1 cellular context compared by ENCODE assay signal in the genomic region with DNA sequence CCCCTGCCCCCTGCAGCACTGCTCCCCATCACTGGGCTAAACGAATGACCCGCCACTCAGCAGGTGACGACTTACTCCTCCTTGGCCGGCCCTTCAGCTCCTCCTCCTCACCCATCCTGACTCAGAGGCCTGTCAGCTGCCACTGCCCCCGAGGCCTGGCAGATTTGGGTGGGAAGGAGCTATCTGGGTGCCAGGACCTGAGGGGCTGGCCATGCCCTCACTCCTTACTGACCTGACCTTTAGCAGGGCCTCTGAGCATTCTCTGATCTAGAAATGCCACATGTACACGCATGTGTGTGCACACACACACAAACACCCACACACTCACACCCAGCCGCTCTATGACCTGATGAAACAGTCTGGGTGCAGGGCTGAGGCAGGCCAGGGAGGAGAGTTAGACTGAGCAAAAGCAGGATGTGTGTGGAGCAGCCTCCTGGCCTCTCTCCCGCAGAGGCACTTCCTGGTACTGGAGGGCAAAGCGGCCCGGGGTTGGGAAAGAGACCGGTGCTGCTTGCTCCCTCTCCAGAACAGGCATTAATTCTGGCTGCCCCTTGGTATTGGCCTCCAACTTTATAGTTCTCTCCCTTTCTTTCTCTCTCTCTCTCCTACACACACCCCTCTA.
TF ChIP-seq lines count a peak whose summit lies in the region.

No MANE protein-coding gene starts in this region.

TF ChIP-seq in HepG2, 621 proteins besides CTCF, POLR2A, EP300 and RAD21 (continued from another document and continues in another):
- TF ChIP-seq ZNF513 (CRISPR knock-in tag; conservative IDR thresholded peaks at IDR 0.05) (no peak), ZNF878 (CRISPR knock-in tag; IDR thresholded peaks at IDR 0.05) (no peak), THRA (CRISPR knock-in tag; IDR thresholded peaks at IDR 0.05; ENCODE audit: borderline replicate concordance) (peak; percentile 44), ZMYM3 (CRISPR knock-in tag; IDR thresholded peaks at IDR 0.05) (no peak; the same call in 1 of the 2 replicates), DPF2 (CRISPR knock-in tag; IDR thresholded peaks at IDR 0.05; ENCODE audit: borderline replicate concordance, low read depth) (peak; percentile 55; the same call in 1 of the 2 replicates), ZKSCAN5 (CRISPR knock-in tag; IDR thresholded peaks at IDR 0.05) (no peak), CCAR2 (optimal IDR thresholded peaks at IDR 0.05; ENCODE audit: low read depth, low read length) (peak; percentile 64), ZNF792 (CRISPR knock-in tag; IDR thresholded peaks at IDR 0.05) (no peak), RELA (CRISPR knock-in tag; IDR thresholded peaks at IDR 0.05) (no peak), ZNF780A (CRISPR knock-in tag; IDR thresholded peaks at IDR 0.05) (no peak), ZMAT3 (CRISPR knock-in tag; conservative IDR thresholded peaks at IDR 0.05) (no peak), ZNF841 (CRISPR knock-in tag; IDR thresholded peaks at IDR 0.05; ENCODE audit: borderline replicate concordance) (no peak), STAG1 (CRISPR knock-in tag; IDR thresholded peaks at IDR 0.05) (no peak), ZNF382 (CRISPR knock-in tag; IDR thresholded peaks at IDR 0.05; ENCODE audit: borderline replicate concordance) (no peak), MEIS2 (CRISPR knock-in tag; IDR thresholded peaks at IDR 0.05) (0 out of 2 replicates have a peak, but pooled peaks have one; percentile 40), ATF6 (CRISPR knock-in tag; conservative IDR thresholded peaks at IDR 0.05) (no peak), ZNF776 (CRISPR knock-in tag; IDR thresholded peaks at IDR 0.05) (no peak), FOSL1 (CRISPR knock-in tag; IDR thresholded peaks at IDR 0.05; ENCODE audit: borderline replicate concordance) (no peak), TOPORS (CRISPR knock-in tag; IDR thresholded peaks at IDR 0.05) (peak; percentile 77; the same call in 1 of the 2 replicates), ISX (CRISPR knock-in tag; conservative IDR thresholded peaks at IDR 0.05) (no peak), BCL6 (CRISPR knock-in tag; IDR thresholded peaks at IDR 0.05) (peak; percentile 58), GMEB1 (CRISPR knock-in tag; IDR thresholded peaks at IDR 0.05; ENCODE audit: borderline replicate concordance) (no peak), KLF9 (CRISPR knock-in tag; IDR thresholded peaks at IDR 0.05; ENCODE audit: low read depth) (no peak), ZMYM2 (CRISPR knock-in tag; IDR thresholded peaks at IDR 0.05) (no peak), SRSF4 (IDR thresholded peaks at IDR 0.05; ENCODE audit: low read depth, low read length, poor library complexity, severe bottlenecking) (no peak), ELF4 (CRISPR knock-in tag; IDR thresholded peaks at IDR 0.05; ENCODE audit: borderline replicate concordance) (peak; percentile 69; the same call in 1 of the 2 replicates), MATR3 (CRISPR knock-in tag; IDR thresholded peaks at IDR 0.05) (no peak), SMARCE1 (IDR thresholded peaks at IDR 0.05; ENCODE audit: borderline replicate concordance) (no peak), SOX13 (IDR thresholded peaks at IDR 0.05) (no peak), SOX13 (CRISPR knock-in tag; conservative IDR thresholded peaks at IDR 0.05 in 1 of 2, IDR thresholded peaks at IDR 0.05 in 1 of 2) (peak in 1 of 2 experiments; percentile 59; a peak in 2 of 4 replicates), ZNF292 (CRISPR knock-in tag; IDR thresholded peaks at IDR 0.05; ENCODE audit: borderline replicate concordance, low read depth) (no peak), MTF1 (CRISPR knock-in tag; IDR thresholded peaks at IDR 0.05) (no peak), NFRKB (IDR thresholded peaks at IDR 0.05) (no peak), MEF2D (CRISPR knock-in tag; IDR thresholded peaks at IDR 0.05) (no peak), EHMT2 (IDR thresholded peaks at IDR 0.05; ENCODE audit: borderline replicate concordance, low read depth, low read length) (no peak)
- TF ChIP-seq, protein P1, sequence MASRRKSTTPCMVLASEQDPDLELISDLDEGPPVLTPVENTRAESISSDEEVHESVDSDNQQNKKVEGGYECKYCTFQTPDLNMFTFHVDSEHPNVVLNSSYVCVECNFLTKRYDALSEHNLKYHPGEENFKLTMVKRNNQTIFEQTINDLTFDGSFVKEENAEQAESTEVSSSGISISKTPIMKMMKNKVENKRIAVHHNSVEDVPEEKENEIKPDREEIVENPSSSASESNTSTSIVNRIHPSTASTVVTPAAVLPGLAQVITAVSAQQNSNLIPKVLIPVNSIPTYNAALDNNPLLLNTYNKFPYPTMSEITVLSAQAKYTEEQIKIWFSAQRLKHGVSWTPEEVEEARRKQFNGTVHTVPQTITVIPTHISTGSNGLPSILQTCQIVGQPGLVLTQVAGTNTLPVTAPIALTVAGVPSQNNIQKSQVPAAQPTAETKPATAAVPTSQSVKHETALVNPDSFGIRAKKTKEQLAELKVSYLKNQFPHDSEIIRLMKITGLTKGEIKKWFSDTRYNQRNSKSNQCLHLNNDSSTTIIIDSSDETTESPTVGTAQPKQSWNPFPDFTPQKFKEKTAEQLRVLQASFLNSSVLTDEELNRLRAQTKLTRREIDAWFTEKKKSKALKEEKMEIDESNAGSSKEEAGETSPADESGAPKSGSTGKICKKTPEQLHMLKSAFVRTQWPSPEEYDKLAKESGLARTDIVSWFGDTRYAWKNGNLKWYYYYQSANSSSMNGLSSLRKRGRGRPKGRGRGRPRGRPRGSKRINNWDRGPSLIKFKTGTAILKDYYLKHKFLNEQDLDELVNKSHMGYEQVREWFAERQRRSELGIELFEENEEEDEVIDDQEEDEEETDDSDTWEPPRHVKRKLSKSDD (CRISPR knock-in tag; IDR thresholded peaks at IDR 0.05; ENCODE audit: low read depth), result no peak
- TF ChIP-seq, protein P2, sequence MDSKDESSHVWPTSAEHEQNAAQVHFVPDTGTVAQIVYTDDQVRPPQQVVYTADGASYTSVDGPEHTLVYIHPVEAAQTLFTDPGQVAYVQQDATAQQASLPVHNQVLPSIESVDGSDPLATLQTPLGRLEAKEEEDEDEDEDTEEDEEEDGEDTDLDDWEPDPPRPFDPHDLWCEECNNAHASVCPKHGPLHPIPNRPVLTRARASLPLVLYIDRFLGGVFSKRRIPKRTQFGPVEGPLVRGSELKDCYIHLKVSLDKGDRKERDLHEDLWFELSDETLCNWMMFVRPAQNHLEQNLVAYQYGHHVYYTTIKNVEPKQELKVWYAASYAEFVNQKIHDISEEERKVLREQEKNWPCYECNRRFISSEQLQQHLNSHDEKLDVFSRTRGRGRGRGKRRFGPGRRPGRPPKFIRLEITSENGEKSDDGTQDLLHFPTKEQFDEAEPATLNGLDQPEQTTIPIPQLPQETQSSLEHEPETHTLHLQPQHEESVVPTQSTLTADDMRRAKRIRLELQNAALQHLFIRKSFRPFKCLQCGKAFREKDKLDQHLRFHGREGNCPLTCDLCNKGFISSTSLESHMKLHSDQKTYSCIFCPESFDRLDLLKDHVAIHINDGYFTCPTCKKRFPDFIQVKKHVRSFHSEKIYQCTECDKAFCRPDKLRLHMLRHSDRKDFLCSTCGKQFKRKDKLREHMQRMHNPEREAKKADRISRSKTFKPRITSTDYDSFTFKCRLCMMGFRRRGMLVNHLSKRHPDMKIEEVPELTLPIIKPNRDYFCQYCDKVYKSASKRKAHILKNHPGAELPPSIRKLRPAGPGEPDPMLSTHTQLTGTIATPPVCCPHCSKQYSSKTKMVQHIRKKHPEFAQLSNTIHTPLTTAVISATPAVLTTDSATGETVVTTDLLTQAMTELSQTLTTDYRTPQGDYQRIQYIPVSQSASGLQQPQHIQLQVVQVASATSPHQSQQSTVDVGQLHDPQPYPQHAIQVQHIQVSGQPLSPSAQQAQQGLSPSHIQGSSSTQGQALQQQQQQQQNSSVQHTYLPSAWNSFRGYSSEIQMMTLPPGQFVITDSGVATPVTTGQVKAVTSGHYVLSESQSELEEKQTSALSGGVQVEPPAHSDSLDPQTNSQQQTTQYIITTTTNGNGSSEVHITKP (CRISPR knock-in tag; IDR thresholded peaks at IDR 0.05; ENCODE audit: low read depth), result no peak
- TF ChIP-seq, protein P3, sequence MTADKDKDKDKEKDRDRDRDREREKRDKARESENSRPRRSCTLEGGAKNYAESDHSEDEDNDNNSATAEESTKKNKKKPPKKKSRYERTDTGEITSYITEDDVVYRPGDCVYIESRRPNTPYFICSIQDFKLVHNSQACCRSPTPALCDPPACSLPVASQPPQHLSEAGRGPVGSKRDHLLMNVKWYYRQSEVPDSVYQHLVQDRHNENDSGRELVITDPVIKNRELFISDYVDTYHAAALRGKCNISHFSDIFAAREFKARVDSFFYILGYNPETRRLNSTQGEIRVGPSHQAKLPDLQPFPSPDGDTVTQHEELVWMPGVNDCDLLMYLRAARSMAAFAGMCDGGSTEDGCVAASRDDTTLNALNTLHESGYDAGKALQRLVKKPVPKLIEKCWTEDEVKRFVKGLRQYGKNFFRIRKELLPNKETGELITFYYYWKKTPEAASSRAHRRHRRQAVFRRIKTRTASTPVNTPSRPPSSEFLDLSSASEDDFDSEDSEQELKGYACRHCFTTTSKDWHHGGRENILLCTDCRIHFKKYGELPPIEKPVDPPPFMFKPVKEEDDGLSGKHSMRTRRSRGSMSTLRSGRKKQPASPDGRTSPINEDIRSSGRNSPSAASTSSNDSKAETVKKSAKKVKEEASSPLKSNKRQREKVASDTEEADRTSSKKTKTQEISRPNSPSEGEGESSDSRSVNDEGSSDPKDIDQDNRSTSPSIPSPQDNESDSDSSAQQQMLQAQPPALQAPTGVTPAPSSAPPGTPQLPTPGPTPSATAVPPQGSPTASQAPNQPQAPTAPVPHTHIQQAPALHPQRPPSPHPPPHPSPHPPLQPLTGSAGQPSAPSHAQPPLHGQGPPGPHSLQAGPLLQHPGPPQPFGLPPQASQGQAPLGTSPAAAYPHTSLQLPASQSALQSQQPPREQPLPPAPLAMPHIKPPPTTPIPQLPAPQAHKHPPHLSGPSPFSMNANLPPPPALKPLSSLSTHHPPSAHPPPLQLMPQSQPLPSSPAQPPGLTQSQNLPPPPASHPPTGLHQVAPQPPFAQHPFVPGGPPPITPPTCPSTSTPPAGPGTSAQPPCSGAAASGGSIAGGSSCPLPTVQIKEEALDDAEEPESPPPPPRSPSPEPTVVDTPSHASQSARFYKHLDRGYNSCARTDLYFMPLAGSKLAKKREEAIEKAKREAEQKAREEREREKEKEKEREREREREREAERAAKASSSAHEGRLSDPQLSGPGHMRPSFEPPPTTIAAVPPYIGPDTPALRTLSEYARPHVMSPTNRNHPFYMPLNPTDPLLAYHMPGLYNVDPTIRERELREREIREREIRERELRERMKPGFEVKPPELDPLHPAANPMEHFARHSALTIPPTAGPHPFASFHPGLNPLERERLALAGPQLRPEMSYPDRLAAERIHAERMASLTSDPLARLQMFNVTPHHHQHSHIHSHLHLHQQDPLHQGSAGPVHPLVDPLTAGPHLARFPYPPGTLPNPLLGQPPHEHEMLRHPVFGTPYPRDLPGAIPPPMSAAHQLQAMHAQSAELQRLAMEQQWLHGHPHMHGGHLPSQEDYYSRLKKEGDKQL (CRISPR knock-in tag; IDR thresholded peaks at IDR 0.05; ENCODE audit: low read depth), result peak; percentile 62; the same call in 1 of the 2 replicates
- TF ChIP-seq, protein P4, sequence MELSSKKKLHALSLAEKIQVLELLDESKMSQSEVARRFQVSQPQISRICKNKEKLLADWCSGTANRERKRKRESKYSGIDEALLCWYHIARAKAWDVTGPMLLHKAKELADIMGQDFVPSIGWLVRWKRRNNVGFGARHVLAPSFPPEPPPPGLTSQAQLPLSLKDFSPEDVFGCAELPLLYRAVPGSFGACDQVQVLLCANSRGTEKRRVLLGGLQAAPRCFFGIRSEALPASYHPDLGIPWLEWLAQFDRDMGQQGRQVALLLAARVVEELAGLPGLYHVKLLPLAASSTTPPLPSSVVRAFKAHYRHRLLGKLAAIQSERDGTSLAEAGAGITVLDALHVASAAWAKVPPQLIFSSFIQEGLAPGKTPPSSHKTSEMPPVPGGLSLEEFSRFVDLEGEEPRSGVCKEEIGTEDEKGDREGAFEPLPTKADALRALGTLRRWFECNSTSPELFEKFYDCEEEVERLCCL (CRISPR knock-in tag; IDR thresholded peaks at IDR 0.05; ENCODE audit: borderline replicate concordance), result no peak
